ENCODE assay signal across 1 cellular context in genomic region chr2:127526142-127526939, GRCh38.
TF ChIP-seq lines count a peak whose summit lies in the region.

TSS of gene IWS1 (minus strand) at chr2:127526489. CDS start at chr2:127526208, 281 bp downstream.

TF ChIP-seq in HepG2, 621 proteins besides CTCF, POLR2A, EP300 and RAD21 (continued from another document and continues in another):
- TF ChIP-seq NAIF1 (CRISPR knock-in tag; IDR thresholded peaks at IDR 0.05; ENCODE audit: borderline replicate concordance), result peak; percentile 89
- no peak for TF ChIP-seq ZNF263 (CRISPR knock-in tag; IDR thresholded peaks at IDR 0.05)
- no peak for TF ChIP-seq ZNF703 (CRISPR knock-in tag; IDR thresholded peaks at IDR 0.05; ENCODE audit: borderline replicate concordance)
- peak; percentile 9 for TF ChIP-seq SKI (IDR thresholded peaks at IDR 0.05; ENCODE audit: partially characterized antibody)
- TF ChIP-seq ZMYM3 (CRISPR knock-in tag; IDR thresholded peaks at IDR 0.05), result peak; percentile 65; the same call in 1 of the 2 replicates
- no peak for TF ChIP-seq SETDB1 (CRISPR knock-in tag; IDR thresholded peaks at IDR 0.05; ENCODE audit: borderline replicate concordance)
- no peak for TF ChIP-seq ZNF468 (CRISPR knock-in tag; IDR thresholded peaks at IDR 0.05)
- TF ChIP-seq, protein P1, sequence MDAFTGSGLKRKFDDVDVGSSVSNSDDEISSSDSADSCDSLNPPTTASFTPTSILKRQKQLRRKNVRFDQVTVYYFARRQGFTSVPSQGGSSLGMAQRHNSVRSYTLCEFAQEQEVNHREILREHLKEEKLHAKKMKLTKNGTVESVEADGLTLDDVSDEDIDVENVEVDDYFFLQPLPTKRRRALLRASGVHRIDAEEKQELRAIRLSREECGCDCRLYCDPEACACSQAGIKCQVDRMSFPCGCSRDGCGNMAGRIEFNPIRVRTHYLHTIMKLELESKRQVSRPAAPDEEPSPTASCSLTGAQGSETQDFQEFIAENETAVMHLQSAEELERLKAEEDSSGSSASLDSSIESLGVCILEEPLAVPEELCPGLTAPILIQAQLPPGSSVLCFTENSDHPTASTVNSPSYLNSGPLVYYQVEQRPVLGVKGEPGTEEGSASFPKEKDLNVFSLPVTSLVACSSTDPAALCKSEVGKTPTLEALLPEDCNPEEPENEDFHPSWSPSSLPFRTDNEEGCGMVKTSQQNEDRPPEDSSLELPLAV (CRISPR knock-in tag; conservative IDR thresholded peaks at IDR 0.05; ENCODE audit: low read depth), result no peak
- no peak; the same call in 1 of the 2 replicates for TF ChIP-seq SNAPC2 (CRISPR knock-in tag; IDR thresholded peaks at IDR 0.05)
- TF ChIP-seq BRF2 (CRISPR knock-in tag; IDR thresholded peaks at IDR 0.05), result peak; percentile 64; the same call in 1 of the 2 replicates
- peak; percentile 77 for TF ChIP-seq ZNF431 (CRISPR knock-in tag; IDR thresholded peaks at IDR 0.05; ENCODE audit: borderline replicate concordance, low read depth)
- TF ChIP-seq RFX1 (IDR thresholded peaks at IDR 0.05), result no peak
- TF ChIP-seq CENPT (CRISPR knock-in tag; IDR thresholded peaks at IDR 0.05; ENCODE audit: low read depth), result no peak
- TF ChIP-seq SUZ12 (IDR thresholded peaks at IDR 0.05; ENCODE audit: low read depth, low read length), result peak; percentile 32; the same call in 1 of the 2 replicates
- 0 out of 2 replicates have a peak, but pooled peaks have one; percentile 74 for TF ChIP-seq ZNF83 (CRISPR knock-in tag; IDR thresholded peaks at IDR 0.05; ENCODE audit: borderline replicate concordance)
- TF ChIP-seq ATM (IDR thresholded peaks at IDR 0.05; ENCODE audit: borderline replicate concordance), result no peak
- TF ChIP-seq ADNP (CRISPR knock-in tag; IDR thresholded peaks at IDR 0.05), result no peak
- peak; percentile 70 for TF ChIP-seq SP2 (CRISPR knock-in tag; IDR thresholded peaks at IDR 0.05)
- TF ChIP-seq CEBPG (CRISPR knock-in tag; IDR thresholded peaks at IDR 0.05), result no peak
- no peak for TF ChIP-seq GPBP1L1 (CRISPR knock-in tag; IDR thresholded peaks at IDR 0.05)
- no peak for TF ChIP-seq PAX8 (CRISPR knock-in tag; IDR thresholded peaks at IDR 0.05; ENCODE audit: borderline replicate concordance)
- no peak for TF ChIP-seq MTF1 (CRISPR knock-in tag; IDR thresholded peaks at IDR 0.05)
- TF ChIP-seq ZNF850 (CRISPR knock-in tag; conservative IDR thresholded peaks at IDR 0.05), result 0 out of 2 replicates have a peak, but pooled peaks have one; percentile 74
- peak in 1 of 2 experiments; percentile 90; a peak in 2 of 4 replicates for TF ChIP-seq KLF16 (CRISPR knock-in tag; IDR thresholded peaks at IDR 0.05)
- no peak for TF ChIP-seq TMF1 (CRISPR knock-in tag; IDR thresholded peaks at IDR 0.05; ENCODE audit: low read depth)
- TF ChIP-seq ZNF280B (CRISPR knock-in tag; IDR thresholded peaks at IDR 0.05; ENCODE audit: borderline replicate concordance), result peak; percentile 69; the same call in 1 of the 2 replicates
- peak; percentile 30; the same call in 1 of the 2 replicates for TF ChIP-seq DR1 (CRISPR knock-in tag; IDR thresholded peaks at IDR 0.05)
- peak; percentile 49; the same call in 1 of the 2 replicates for TF ChIP-seq NRL (CRISPR knock-in tag; IDR thresholded peaks at IDR 0.05; ENCODE audit: borderline replicate concordance)
- peak; percentile 68 for TF ChIP-seq ZNF616 (CRISPR knock-in tag; IDR thresholded peaks at IDR 0.05; ENCODE audit: low read depth)
- TF ChIP-seq, protein P2, sequence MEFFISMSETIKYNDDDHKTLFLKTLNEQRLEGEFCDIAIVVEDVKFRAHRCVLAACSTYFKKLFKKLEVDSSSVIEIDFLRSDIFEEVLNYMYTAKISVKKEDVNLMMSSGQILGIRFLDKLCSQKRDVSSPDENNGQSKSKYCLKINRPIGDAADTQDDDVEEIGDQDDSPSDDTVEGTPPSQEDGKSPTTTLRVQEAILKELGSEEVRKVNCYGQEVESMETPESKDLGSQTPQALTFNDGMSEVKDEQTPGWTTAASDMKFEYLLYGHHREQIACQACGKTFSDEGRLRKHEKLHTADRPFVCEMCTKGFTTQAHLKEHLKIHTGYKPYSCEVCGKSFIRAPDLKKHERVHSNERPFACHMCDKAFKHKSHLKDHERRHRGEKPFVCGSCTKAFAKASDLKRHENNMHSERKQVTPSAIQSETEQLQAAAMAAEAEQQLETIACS (CRISPR knock-in tag; IDR thresholded peaks at IDR 0.05), result peak; percentile 33; the same call in 1 of the 2 replicates
- TF ChIP-seq MED13 (CRISPR knock-in tag; IDR thresholded peaks at IDR 0.05), result no peak; the same call in 1 of the 2 replicates
- no peak for TF ChIP-seq ZFP37 (CRISPR knock-in tag; IDR thresholded peaks at IDR 0.05; ENCODE audit: borderline replicate concordance)
- no peak for TF ChIP-seq ZBTB3 (CRISPR knock-in tag; IDR thresholded peaks at IDR 0.05; ENCODE audit: borderline replicate concordance, low read depth)
- TF ChIP-seq SNAPC5 (CRISPR knock-in tag; IDR thresholded peaks at IDR 0.05; ENCODE audit: borderline replicate concordance), result no peak
- no peak for TF ChIP-seq ZNF382 (CRISPR knock-in tag; IDR thresholded peaks at IDR 0.05; ENCODE audit: borderline replicate concordance)
- peak; percentile 28; the same call in 1 of the 2 replicates for TF ChIP-seq MAZ (IDR thresholded peaks at IDR 0.05; ENCODE audit: borderline replicate concordance, low read depth, low read length)
- TF ChIP-seq MAZ (CRISPR knock-in tag; IDR thresholded peaks at IDR 0.05; ENCODE audit: low read depth), result peak; percentile 52; the same call in 1 of the 2 replicates
- no peak for TF ChIP-seq ZFP36 (IDR thresholded peaks at IDR 0.05; ENCODE audit: borderline replicate concordance, low read depth, low read length, partially characterized antibody)
- TF ChIP-seq, protein P3, sequence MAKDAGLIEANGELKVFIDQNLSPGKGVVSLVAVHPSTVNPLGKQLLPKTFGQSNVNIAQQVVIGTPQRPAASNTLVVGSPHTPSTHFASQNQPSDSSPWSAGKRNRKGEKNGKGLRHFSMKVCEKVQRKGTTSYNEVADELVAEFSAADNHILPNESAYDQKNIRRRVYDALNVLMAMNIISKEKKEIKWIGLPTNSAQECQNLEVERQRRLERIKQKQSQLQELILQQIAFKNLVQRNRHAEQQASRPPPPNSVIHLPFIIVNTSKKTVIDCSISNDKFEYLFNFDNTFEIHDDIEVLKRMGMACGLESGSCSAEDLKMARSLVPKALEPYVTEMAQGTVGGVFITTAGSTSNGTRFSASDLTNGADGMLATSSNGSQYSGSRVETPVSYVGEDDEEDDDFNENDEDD (CRISPR knock-in tag; IDR thresholded peaks at IDR 0.05; ENCODE audit: borderline replicate concordance), result peak; percentile 95
- TF ChIP-seq, protein P4, sequence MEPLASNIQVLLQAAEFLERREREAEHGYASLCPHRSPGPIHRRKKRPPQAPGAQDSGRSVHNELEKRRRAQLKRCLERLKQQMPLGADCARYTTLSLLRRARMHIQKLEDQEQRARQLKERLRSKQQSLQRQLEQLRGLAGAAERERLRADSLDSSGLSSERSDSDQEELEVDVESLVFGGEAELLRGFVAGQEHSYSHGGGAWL (CRISPR knock-in tag; IDR thresholded peaks at IDR 0.05), result peak; percentile 74; the same call in 1 of the 2 replicates
- 0 out of 2 replicates have a peak, but pooled peaks have one; percentile 33 for TF ChIP-seq SPEN (CRISPR knock-in tag; IDR thresholded peaks at IDR 0.05; ENCODE audit: low read depth)
- TF ChIP-seq ZNF367 (CRISPR knock-in tag; IDR thresholded peaks at IDR 0.05; ENCODE audit: borderline replicate concordance), result no peak; the same call in 1 of the 2 replicates
- TF ChIP-seq, protein P5, sequence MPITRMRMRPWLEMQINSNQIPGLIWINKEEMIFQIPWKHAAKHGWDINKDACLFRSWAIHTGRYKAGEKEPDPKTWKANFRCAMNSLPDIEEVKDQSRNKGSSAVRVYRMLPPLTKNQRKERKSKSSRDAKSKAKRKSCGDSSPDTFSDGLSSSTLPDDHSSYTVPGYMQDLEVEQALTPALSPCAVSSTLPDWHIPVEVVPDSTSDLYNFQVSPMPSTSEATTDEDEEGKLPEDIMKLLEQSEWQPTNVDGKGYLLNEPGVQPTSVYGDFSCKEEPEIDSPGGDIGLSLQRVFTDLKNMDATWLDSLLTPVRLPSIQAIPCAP (CRISPR knock-in tag; IDR thresholded peaks at IDR 0.05; ENCODE audit: low read depth), result 0 out of 2 replicates have a peak, but pooled peaks have one; percentile 10
- no peak for TF ChIP-seq ZBTB7A (CRISPR knock-in tag; IDR thresholded peaks at IDR 0.05)
- peak; percentile 54; the same call in 1 of the 2 replicates for TF ChIP-seq ZNF564 (CRISPR knock-in tag; IDR thresholded peaks at IDR 0.05)
- peak; percentile 7; the same call in 1 of the 2 replicates for TF ChIP-seq ZNF441 (CRISPR knock-in tag; IDR thresholded peaks at IDR 0.05; ENCODE audit: borderline replicate concordance)
- no peak for TF ChIP-seq TRIM24 (CRISPR knock-in tag; IDR thresholded peaks at IDR 0.05)
- TF ChIP-seq ZNF782 (CRISPR knock-in tag; IDR thresholded peaks at IDR 0.05; ENCODE audit: borderline replicate concordance), result 0 out of 2 replicates have a peak, but pooled peaks have one; percentile 79
- no peak for TF ChIP-seq ZSCAN22 (CRISPR knock-in tag; IDR thresholded peaks at IDR 0.05)
- no peak for TF ChIP-seq GTF2F1 (IDR thresholded peaks at IDR 0.05; ENCODE audit: low read length)
- TF ChIP-seq ZNF777 (CRISPR knock-in tag; IDR thresholded peaks at IDR 0.05), result no peak
- no peak; the same call in 1 of the 2 replicates for TF ChIP-seq ZBTB33 (CRISPR knock-in tag; IDR thresholded peaks at IDR 0.05)
- no peak for TF ChIP-seq EEA1 (CRISPR knock-in tag; IDR thresholded peaks at IDR 0.05; ENCODE audit: borderline replicate concordance)
